8 cellular contexts compared by ENCODE assay signal in genomic region chr1:206276143-206276542, GRCh38.
DNase-seq lines count a peak whose midpoint lies in the region; ATAC-seq and TF ChIP-seq lines count a peak whose summit lies in the region.
"Not testable (repeated sequence)": the region's sequence is repeated elsewhere in the genome, so short reads cannot be mapped to it uniquely, and the experiment has no call there.

No MANE protein-coding gene starts in this region.

- not testable (repeated sequence) for H3F3A ChIP-seq in neural progenitor cell (ENCODE audit: low read depth)

- H3K4me2 ChIP-seq in Karpas-422 (ENCODE audit: low read depth, low read length, poor library complexity, severe bottlenecking); neural progenitor cell: not testable (repeated sequence)

- H3K36me3 Mint-ChIP-seq in activated B cell treated with CpG ODN at 0.5 μM for 24 hours (ENCODE audit: low read depth); endodermal cell (ENCODE audit: low read depth); memory B cell; neural progenitor cell: not testable (repeated sequence)

- not testable (repeated sequence) for TF ChIP-seq CTCF in activated B cell treated with CpG ODN at 0.5 μM for 24 hours (IDR thresholded peaks at IDR 0.05); endodermal cell (conservative IDR thresholded peaks at IDR 0.05); neural progenitor cell (IDR thresholded peaks at IDR 0.05)

- not testable (repeated sequence) for H3K9me2 ChIP-seq in Karpas-422 (replicated peaks; ENCODE audit: insufficient read depth, low read length)

- not testable (repeated sequence) for H3K4me1 ChIP-seq in Karpas-422 (ENCODE audit: low read length); endodermal cell (ENCODE audit: control insufficient read depth, insufficient read depth, low read length); neural progenitor cell

- H3K27me3 Mint-ChIP-seq in activated B cell treated with CpG ODN at 0.5 μM for 24 hours; endodermal cell (ENCODE audit: insufficient read depth); memory B cell; neural progenitor cell (ENCODE audit: insufficient read depth, low read depth): not testable (repeated sequence)

- not testable (repeated sequence) for H3K27ac Mint-ChIP-seq in activated B cell treated with CpG ODN at 0.5 μM for 24 hours, endodermal cell, memory B cell, neural progenitor cell

- not testable (repeated sequence) for H3K4me3 Mint-ChIP-seq in activated B cell treated with CpG ODN at 0.5 μM for 24 hours, endodermal cell, memory B cell, neural progenitor cell

- POLR2A ChIA-PET in activated B cell treated with CpG ODN at 0.5 μM for 24 hours (lab: Charles Lee) = not testable (repeated sequence)

- not testable (repeated sequence) for H3K9me3 ChIP-seq in Karpas-422 (ENCODE audit: low read length); endodermal cell (ENCODE audit: control insufficient read depth, low read length); neural progenitor cell (ENCODE audit: low read depth)

- intact Hi-C loops in activated B cell treated with CpG ODN at 0.5 μM for 24 hours (cut with micrococcal nuclease) = not testable (repeated sequence)

- not testable (repeated sequence) for H3K36me3 ChIP-seq in Karpas-422 (ENCODE audit: insufficient read depth, low read length); endodermal cell (ENCODE audit: control insufficient read depth, insufficient read depth, low read length); neural progenitor cell

- ATAC-seq in activated B cell treated with CpG ODN at 0.5 μM for 24 hours (ENCODE audit: low read depth) = peak; percentile 54
- ATAC-seq in memory B cell (ENCODE audit: low read depth) = peak; percentile 49

- not testable (repeated sequence) for H3K27ac ChIP-seq in Karpas-422 (ENCODE audit: low read length); endodermal cell (ENCODE audit: low read depth, low read length); neural progenitor cell

- H3K27me3 ChIP-seq in Karpas-422 (ENCODE audit: low read length); endodermal cell (ENCODE audit: control insufficient read depth, insufficient read depth, low read length, poor library complexity, severe bottlenecking); neural progenitor cell: not testable (repeated sequence)

- not testable (repeated sequence) for H2AFZ ChIP-seq in Karpas-422 (ENCODE audit: low read length); neural progenitor cell (replicated peaks)

- no CpG with 5 or more reads among the region's 2 CpGs for WGBS in endodermal cell (ENCODE audit: insufficient coverage in 1 of 2, insufficient read length in 1 of 2), 2 experiments

- not testable (repeated sequence) for H3K79me2 ChIP-seq in Karpas-422 (ENCODE audit: low read length); neural progenitor cell (ENCODE audit: low read depth)

- H3K4me1 Mint-ChIP-seq in activated B cell treated with CpG ODN at 0.5 μM for 24 hours, endodermal cell, memory B cell, neural progenitor cell: not testable (repeated sequence)

- CTCF ChIA-PET in activated B cell treated with CpG ODN at 0.5 μM for 24 hours (lab: Charles Lee) = not testable (repeated sequence)

- H3K4me3 ChIP-seq in Karpas-422 (ENCODE audit: low read length); endodermal cell (ENCODE audit: low read length); neural progenitor cell: not testable (repeated sequence)

- not testable (repeated sequence) for H3K9ac ChIP-seq in Karpas-422 (ENCODE audit: low read length); endodermal cell (ENCODE audit: extremely low read depth, low read length, poor library complexity, severe bottlenecking); neural progenitor cell

- DNase-seq in DMS 273 (lab: John Stamatoyannopoulos, UW; ENCODE audit: unreplicated experiment) (peak; percentile 29), Karpas-422 (peak; percentile 29), NCI-H69 (lab: John Stamatoyannopoulos, UW) (peak; percentile 81), NOMO-1 treated with DMSO at 0.1 percent for 48 hours (lab: John Stamatoyannopoulos, UW; ENCODE audit: unreplicated experiment) (peak; percentile 1), endodermal cell (peak; percentile 32), neural progenitor cell (ENCODE audit: low spot score) (peak; percentile 1)
- DNase-seq in activated B cell treated with CpG ODN at 0.5 μM for 24 hours; memory B cell (ENCODE audit: low spot score in 2 of 2): not testable (repeated sequence)

- H4K20me1 ChIP-seq in Karpas-422 (ENCODE audit: insufficient read depth, low read depth, low read length); neural progenitor cell (ENCODE audit: low read depth): not testable (repeated sequence)

- not testable (repeated sequence) for H3K9me3 Mint-ChIP-seq in activated B cell treated with CpG ODN at 0.5 μM for 24 hours, endodermal cell, memory B cell, neural progenitor cell
